17 cellular contexts compared by ENCODE assay signal in genomic region chr2:85472265-85472664, GRCh38. TPM values are rescaled to one million over a fixed set of nuclear protein-coding genes. Genes with fewer than 3 reads are reported as not detected.
A peak's percentile ranks its signal among the peaks of the same experiment; 100 is the strongest.
DNase-seq lines count a peak whose midpoint lies in the region; ATAC-seq and TF ChIP-seq lines count a peak whose summit lies in the region.
"Had no signal": no experiment of that assay in that cellular context is flagged by ENCODE, and none has a peak within 500 bp of the region (broad histone marks: within the 10 kb centered on the region; RNA-seq: fewer than 3 reads in every experiment).

No MANE protein-coding gene starts in this region.

- H3K4me3 Mint-ChIP-seq in progenitor cell of endocrine pancreas (ENCODE audit: low read depth) (no peak overlapping the region), HFFc6 (no peak overlapping the region)
- H3K4me3 Mint-ChIP-seq: CD4-positive, alpha-beta T cell had no signal

- BruUV-seq in Panc1 (replicated peaks; lab: Mats Ljungman, UMichigan), result no TSS peak

- ATAC-seq in Panc1, result no peak
- peak; percentile 62 for ATAC-seq in esophagus mucosa
- no peak for ATAC-seq in GM21515 (IDR thresholded peaks at IDR 0.05; ENCODE audit: unreplicated experiment)
- no peak for ATAC-seq in GM21576 (IDR thresholded peaks at IDR 0.05; ENCODE audit: unreplicated experiment)
- ATAC-seq: GM12878 had no signal

- CTCF ChIA-PET in Panc1 (lab: Charles Lee), result interaction anchor here (0.7 to 1.2 kb wide), 2 partner anchors 14 to 69 kb away, joined by 3 to 7 read pairs; no protein-coding TSS in a partner anchor

- H3K9me3 Mint-ChIP-seq in progenitor cell of endocrine pancreas (ENCODE audit: low read depth) (no peaks in the 10 kb centered on the region), HFFc6 (no peaks in the 10 kb centered on the region)
- H3K9me3 Mint-ChIP-seq: CD4-positive, alpha-beta T cell had no signal

- no peaks in the 10 kb centered on the region for H3K27me3 Mint-ChIP-seq in progenitor cell of endocrine pancreas
- no peaks in the 10 kb centered on the region for H3K27me3 Mint-ChIP-seq in HFFc6 (ENCODE audit: insufficient read depth)
- H3K27me3 Mint-ChIP-seq: CD4-positive, alpha-beta T cell had no signal

- peak overlapping the region; percentile 41 for H3K27ac Mint-ChIP-seq in progenitor cell of endocrine pancreas
- H3K27ac Mint-ChIP-seq in HFFc6, result no peak overlapping the region
- H3K27ac Mint-ChIP-seq: CD4-positive, alpha-beta T cell had no signal

- no peaks in the 10 kb centered on the region for H3K36me3 ChIP-seq in Panc1 (ENCODE audit: control insufficient read depth, insufficient read depth, low read length)
- H3K36me3 ChIP-seq: SJCRH30 had no signal

- H3K27ac ChIP-seq in Panc1 (ENCODE audit: low read length), result peak overlapping the region; percentile 75
- H3K27ac ChIP-seq: SJCRH30 had no signal

- DNase-seq in Ammon's horn (ENCODE audit: low spot score), result peak; percentile 54
- no peak for DNase-seq in Panc1 (ENCODE audit: low read depth, low spot score)
- no peak for DNase-seq in progenitor cell of endocrine pancreas (ENCODE audit: low spot score, unreplicated experiment)
- DNase-seq in HFFc6, result no peak
- no peak for DNase-seq in NK-92 treated with Interleukin-12 subunit alpha and Interleukin-12 subunit beta, amount 100 ng/mL, for 24 hours (lab: John Stamatoyannopoulos, UW)
- DNase-seq: AML-193; Calu3; CD4-positive, alpha-beta T cell; NCI-H1930; NCI-H2171; SJCRH30 had no signal

- peaks cover 29% of the 10 kb centered on the region for H3K4me1 ChIP-seq in Panc1 (ENCODE audit: control insufficient read depth, insufficient read depth, low read length)
- H3K4me1 ChIP-seq: SJCRH30 had no signal

- in situ Hi-C loops in Panc1 (cut with HindIII; ENCODE audit: low pct_unique_long_range_greater_than_20kb, low sequenced_read_pairs), result no loop called here

- H3K9me3 ChIP-seq in Panc1 (ENCODE audit: control insufficient read depth, insufficient read depth, low read depth, low read length), result no peaks in the 10 kb centered on the region
- H3K9me3 ChIP-seq: SJCRH30 had no signal

- no peak for TF ChIP-seq CTCF in Panc1 (IDR thresholded peaks at IDR 0.05)
- TF ChIP-seq CTCF in progenitor cell of endocrine pancreas (IDR thresholded peaks at IDR 0.05; ENCODE audit: unreplicated experiment), result no peak
- TF ChIP-seq CTCF in HFFc6 (IDR thresholded peaks at IDR 0.05), result no peak

- intact Hi-C loops in Panc1 (cut with micrococcal nuclease; ENCODE audit: unreplicated experiment), result no loop called here

- H3K27me3 ChIP-seq in Panc1 (ENCODE audit: control insufficient read depth, insufficient read depth, low read length), result no peaks in the 10 kb centered on the region
- H3K27me3 ChIP-seq: SJCRH30 had no signal

- no peak overlapping the region for H3K4me3 ChIP-seq in Panc1 (ENCODE audit: low read depth in 2 of 2, low read length in 2 of 2)
- H3K4me3 ChIP-seq: GM12878, SJCRH30 had no signal

- POLR2A ChIA-PET in Panc1 (lab: Charles Lee), result interaction anchor here (0.6 to 0.7 kb wide), 3 partner anchors 33 to 1469 kb away, joined by 3 to 10 read pairs (median 8); no protein-coding TSS in a partner anchor

- H3K4me1 Mint-ChIP-seq in progenitor cell of endocrine pancreas (ENCODE audit: low read depth), result peaks cover 28% of the 10 kb centered on the region
- peaks cover 26% of the 10 kb centered on the region for H3K4me1 Mint-ChIP-seq in HFFc6 (ENCODE audit: low read depth)

- H3K36me3 Mint-ChIP-seq in progenitor cell of endocrine pancreas (ENCODE audit: insufficient read depth), result no peaks in the 10 kb centered on the region
- H3K36me3 Mint-ChIP-seq in HFFc6 (ENCODE audit: low read depth), result no peaks in the 10 kb centered on the region

RNA-seq across cellular contexts. Expression of gene SH2D6, which starts 53.8 kb away (rescaled TPM):
- total RNA-seq in Panc1 (2021; ENCODE audit: unreplicated experiment), result 3.3 TPM
- 3.3 TPM for polyA plus RNA-seq in Panc1 (2012; ENCODE audit: insufficient read length)
- total RNA-seq in esophagus mucosa, result 0.12 TPM
- 0.29 and 0.71 TPM in 2 replicates for total RNA-seq in progenitor cell of endocrine pancreas
- under 1 TPM in 3 of 6 experiments, not detected in 3; 0.25 to 0.52 (median 0.37) TPM for total RNA-seq in HFFc6 (2021; fragmentation: NEBNext Ultra II Directional; extraction: Animal tissue kit (Norgen Biotek cat#: 25700))
- total RNA-seq: H4, RPMI7951 had no signal
